ENCODE assay signal across 24 cellular contexts in genomic region chr1:172326171-172326570, GRCh38.
A peak's percentile ranks its signal among the peaks of the same experiment; 100 is the strongest.
DNase-seq lines count a peak whose midpoint lies in the region; ATAC-seq lines count a peak whose summit lies in the region.
"Had no signal": no experiment of that assay in that cellular context is flagged by ENCODE, and none has a peak within 500 bp of the region (broad histone marks: within the 10 kb centered on the region; RNA-seq: fewer than 3 reads in every experiment).

No MANE protein-coding gene starts in this region.

- no peaks in the 10 kb centered on the region for H3K27me3 ChIP-seq in adipocyte (replicated peaks; ENCODE audit: control insufficient read depth, insufficient read depth, low read length)
- H3K27me3 ChIP-seq: BLaER1, gastrocnemius medialis, pancreas, SJSA1, testis had no signal

- DNase-seq in GM03348 (ENCODE audit: low spot score) (peak; percentile 28), adipocyte (ENCODE audit: low read depth) (peak; percentile 36), fibroblast of peridontal ligament (ENCODE audit: extremely low read depth) (peak; percentile 38), renal cortical epithelial cell (ENCODE audit: low read depth) (peak; percentile 32)
- DNase-seq in effector CD8-positive, alpha-beta T cell (lab: John Stamatoyannopoulos, UW), result no peak
- DNase-seq: ACHN; activated CD4-positive, alpha-beta T cell treated with anti-CD3 and anti-CD28 coated beads, Interleukin-2, amount 10 ng/mL, durations not matched to agents 7 days and 5 days; anterior cingulate cortex; effector memory CD8-positive, alpha-beta T cell; gastrocnemius medialis; left cardiac atrium; NCI-H1092; NCI-H1694; nephron progenitor cell; pancreas; RPMI8226; stimulated activated CD4-positive, alpha-beta T cell treated with anti-CD3 and anti-CD28 coated beads, Interleukin-1b, Interleukin-23, amount 100 ng/mL, for 48 hours; T1000; testis had no signal

- peaks cover 36% of the 10 kb centered on the region for H3K4me1 ChIP-seq in adipocyte (ENCODE audit: control insufficient read depth, insufficient read depth, low read length)
- H3K4me1 ChIP-seq: BLaER1 had no signal

- H3K9ac ChIP-seq in adipocyte (ENCODE audit: low read length), result no peak overlapping the region
- H3K9ac ChIP-seq: BLaER1 had no signal

- H3K9me3 ChIP-seq in adipocyte (ENCODE audit: control insufficient read depth, low read length), result no peaks in the 10 kb centered on the region
- H3K9me3 ChIP-seq: gastrocnemius medialis, pancreas, SJSA1, testis had no signal

- ATAC-seq in HG03135 (IDR thresholded peaks at IDR 0.05; ENCODE audit: unreplicated experiment) (no peak), GM19397 (IDR thresholded peaks at IDR 0.05; ENCODE audit: unreplicated experiment) (no peak)
- ATAC-seq: effector memory CD8-positive, alpha-beta T cell; gastrocnemius medialis; left cardiac atrium; pancreas had no signal

- H3K36me3 ChIP-seq in adipocyte (ENCODE audit: control insufficient read depth, insufficient read depth, low read length, severe bottlenecking), result no peaks in the 10 kb centered on the region
- H3K36me3 ChIP-seq: BLaER1, gastrocnemius medialis, pancreas, SJSA1 had no signal

- no peak overlapping the region for H3K4me3 ChIP-seq in adipocyte (ENCODE audit: low read length)
- H3K4me3 ChIP-seq: BLaER1, coronary artery, gastrocnemius medialis, pancreas, SJSA1, testis had no signal
